Comparison of ENCODE assay signal across 9 cellular contexts in genomic region chr6:43242908-43243648, GRCh38.
DNase-seq lines count a peak whose midpoint lies in the region; ATAC-seq lines count a peak whose summit lies in the region.
"Had no signal": no experiment of that assay in that cellular context is flagged by ENCODE, and none has a peak within 500 bp of the region (broad histone marks: within the 10 kb centered on the region; RNA-seq: fewer than 3 reads in every experiment).

Gene TTBK1 (plus strand): TSS chr6:43243481. CDS start chr6:43246661, 3,180 bp downstream.

- no peak for ATAC-seq in HG02884 (IDR thresholded peaks at IDR 0.05; ENCODE audit: unreplicated experiment)
- ATAC-seq in HG03097 (IDR thresholded peaks at IDR 0.05; ENCODE audit: low FRiP score, unreplicated experiment): no peak
- ATAC-seq in HG03025 (IDR thresholded peaks at IDR 0.05; ENCODE audit: low FRiP score, unreplicated experiment): no peak

- DNase-seq in activated T-cell treated with anti-CD3 and anti-CD28 coated beads, Interleukin-2, amount 50 U/mL, for 1 hour: peak; percentile 53
- DNase-seq in activated T-cell treated with anti-CD3 and anti-CD28 coated beads, Interleukin-2, amount 50 U/mL, for 48 hours: no peak
- DNase-seq in NCI-H345 (lab: John Stamatoyannopoulos, UW) (peak; percentile 71), ecto neural progenitor cell (ENCODE audit: low spot score) (peak; percentile 64), retina (peak; percentile 76)
- DNase-seq: NCI-H187 had no signal

Comparison
In these comparisons a context has a peak if more than half of its experiments do, and no peak if none do; other contexts are left out.
1. DNase-seq: peak in activated T-cell treated with anti-CD3 and anti-CD28 coated beads, Interleukin-2, amount 50 U/mL, for 1 hour (single experiment), NCI-H345 (single experiment), ecto neural progenitor cell (single experiment) and retina (single experiment); none in activated T-cell treated with anti-CD3 and anti-CD28 coated beads, Interleukin-2, amount 50 U/mL, for 48 hours (0 of 2).